Comparison of ENCODE assay signal across 28 cellular contexts in the genomic region with DNA sequence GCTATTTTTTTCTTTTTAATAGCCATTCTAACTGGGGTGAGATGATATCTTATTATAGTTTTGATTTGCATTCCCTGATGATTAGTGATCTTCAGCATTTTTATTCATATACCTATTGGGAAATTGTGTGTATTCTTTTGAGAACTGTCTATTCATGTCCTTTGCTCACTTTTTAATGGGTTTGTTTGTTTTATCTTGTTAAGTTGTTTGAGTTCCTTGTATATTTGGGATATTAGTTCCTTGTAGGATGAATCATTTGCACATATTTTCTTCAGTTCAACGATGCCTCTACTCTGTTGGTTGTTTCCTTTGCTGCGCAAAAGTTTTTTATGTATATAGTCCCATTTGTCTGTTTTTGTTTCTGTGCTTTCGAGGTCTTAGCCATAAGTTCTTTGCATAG.
"Had no signal": no experiment of that assay in that cellular context is flagged by ENCODE, and none has a peak within 500 bp of the region (broad histone marks: within the 10 kb centered on the region; RNA-seq: fewer than 3 reads in every experiment).

No MANE protein-coding gene starts in this region.

- H3K4me3 ChIP-seq: cardiac muscle cell, PC-9 had no signal

- H3K27ac ChIP-seq: cardiac muscle cell, PC-9, RWPE1, VCaP had no signal

- DNase-seq: activated B cell treated with CpG ODN at 0.5 μM for 24 hours; activated CD4-positive, alpha-beta memory T cell treated with anti-CD3 and anti-CD28 coated beads for 36 hours; activated CD4-positive, alpha-beta T cell treated with anti-CD3 and anti-CD28 coated beads for 4 hours; activated CD4-positive, alpha-beta T cell treated with anti-CD3 and anti-CD28 coated beads, Interleukin-2, amount 50 U/mL, for 1 hour; activated CD4-positive, CD25-positive, alpha-beta regulatory T cell treated with anti-CD3 and anti-CD28 coated beads, Interleukin-2, amount 50 U/mL, for 72 hours; activated CD8-positive, alpha-beta memory T cell treated with anti-CD3 and anti-CD28 coated beads for 24 hours; activated CD8-positive, alpha-beta memory T cell treated with anti-CD3 and anti-CD28 coated beads, Interleukin-2, amount 10 ng/mL, durations not matched to agents 7 days and 5 days; activated CD8-positive, alpha-beta memory T cell treated with anti-CD3 and anti-CD28 coated beads, Interleukin-2, amount 50 U/mL, for 48 hours; activated gamma-delta T cell; activated naive CD4-positive, alpha-beta T cell treated with Interleukin-2 at 50 U/mL for 16 hours; activated naive CD8-positive, alpha-beta T cell treated with anti-CD3 and anti-CD28 coated beads, Interleukin-2, amount 10 ng/mL, durations not matched to agents 7 days and 5 days; amygdala; NCI-H1105 treated with DMSO at 0.1 percent for 48 hours; NCI-H1436; NCI-H1694; NCI-H1930; NCI-H345; NCI-H524 treated with DMSO at 0.1 percent for 48 hours; PC-9; Right ventricle myocardium superior; SW 1271; T-helper 1 cell; T-helper 2 cell; T-helper 9 cell had no signal

- H3K27me3 ChIP-seq: cardiac muscle cell had no signal

- H2AFZ ChIP-seq: PC-9 had no signal

- ATAC-seq: activated CD8-positive, alpha-beta memory T cell treated with anti-CD3 and anti-CD28 coated beads, Interleukin-2, amount 10 ng/mL, durations not matched to agents 7 days and 5 days had no signal

- H3K36me3 ChIP-seq: cardiac muscle cell had no signal

- FAIRE-seq: RCC 7860 had no signal

- H3K4me2 ChIP-seq: PC-9 had no signal
